ENCODE assay signal across 8 cellular contexts in genomic region chr3:194485876-194486539, GRCh38. TPM values are rescaled to one million over a fixed set of nuclear protein-coding genes. Genes with fewer than 3 reads are reported as not detected.
DNase-seq lines count a peak whose midpoint lies in the region; ATAC-seq and TF ChIP-seq lines count a peak whose summit lies in the region.

No MANE protein-coding gene starts in this region.

- ATAC-seq in HG02885 (IDR thresholded peaks at IDR 0.05; ENCODE audit: poor library complexity, unreplicated experiment) (peak; percentile 13), SK-N-SH treated with all-trans-retinoic acid at 6 μM for 48 hours (peak; percentile 46), left ventricle myocardium superior (peak; percentile 17), gastrocnemius medialis (peak; percentile 29 to 39), GM18873 (IDR thresholded peaks at IDR 0.05; ENCODE audit: low FRiP score, unreplicated experiment) (no peak)
- peak; percentile 33 for ATAC-seq in activated naive CD8-positive, alpha-beta T cell treated with anti-CD3 and anti-CD28 coated beads, Interleukin-2, amount 50 U/mL, for 24 hours

- H3K36me3 Mint-ChIP-seq in activated naive CD8-positive, alpha-beta T cell treated with anti-CD3 and anti-CD28 coated beads, Interleukin-2, amount 50 U/mL, for 24 hours (ENCODE audit: low read depth): peaks cover 28% of the 10 kb centered on the region

- intact Hi-C loops in left ventricle myocardium superior (cut with micrococcal nuclease) (no loop called here), gastrocnemius medialis (cut with DNase I; ENCODE audit: low total_unique reads) (loop anchor here (2.0 to 10.0 kb wide), 5 partner anchors 99 to 957 kb away; partner anchors contain the start of genes ACAP2, HES1 and LSG1)

- TF ChIP-seq POLR2A in gastrocnemius medialis (IDR thresholded peaks at IDR 0.05): peak in 1 of 2 donors; percentile 13

- DNase-seq in GM13976 (ENCODE audit: low spot score) (peak; percentile 45), left ventricle myocardium superior (peak; percentile 59), gastrocnemius medialis (peak in 1 of 2 donors; percentile 22), SKM-1 treated with dmso at 0.1 percent for 144 hours (lab: John Stamatoyannopoulos, UW; ENCODE audit: unreplicated experiment) (no peak)
- peak; percentile 63 for DNase-seq in activated naive CD8-positive, alpha-beta T cell treated with anti-CD3 and anti-CD28 coated beads, Interleukin-2, amount 50 U/mL, for 24 hours

- no peaks in the 10 kb centered on the region for H3K9me3 Mint-ChIP-seq in activated naive CD8-positive, alpha-beta T cell treated with anti-CD3 and anti-CD28 coated beads, Interleukin-2, amount 50 U/mL, for 24 hours

- no peaks in the 10 kb centered on the region for H3K27me3 ChIP-seq in gastrocnemius medialis

- TF ChIP-seq CTCF in GM13976 (IDR thresholded peaks at IDR 0.05; ENCODE audit: borderline replicate concordance, control extremely low read depth, extremely low read depth, insufficient read depth, missing control alignments) (no peak), gastrocnemius medialis (IDR thresholded peaks at IDR 0.05 in 4 of 5, conservative IDR thresholded peaks at IDR 0.05 in 1 of 5) (peak in 2 of 5 experiments; percentile 14 to 17)

- in situ Hi-C loops in GM13976 (cut with MboI; ENCODE audit: low sequenced_read_pairs, unreplicated experiment): no loop called here
- in situ Hi-C loops in gastrocnemius medialis (cut with MboI; ENCODE audit: low sequenced_read_pairs in 4 of 4): no loop called here

- peak overlapping the region; percentile 89 for H3K4me3 Mint-ChIP-seq in activated naive CD8-positive, alpha-beta T cell treated with anti-CD3 and anti-CD28 coated beads, Interleukin-2, amount 50 U/mL, for 24 hours

- peak overlapping the region; percentile 92 for H3K27ac Mint-ChIP-seq in activated naive CD8-positive, alpha-beta T cell treated with anti-CD3 and anti-CD28 coated beads, Interleukin-2, amount 50 U/mL, for 24 hours

- no peaks in the 10 kb centered on the region for H3K9me3 ChIP-seq in gastrocnemius medialis

- H3K4me1 Mint-ChIP-seq in activated naive CD8-positive, alpha-beta T cell treated with anti-CD3 and anti-CD28 coated beads, Interleukin-2, amount 50 U/mL, for 24 hours: peaks cover 77% of the 10 kb centered on the region

- peaks cover 16 to 21% of the 10 kb centered on the region in 2 donors for H3K4me1 ChIP-seq in gastrocnemius medialis

- H3K4me3 ChIP-seq in gastrocnemius medialis: peak overlapping the region; percentile 61 to 73 (median 64)

- peak overlapping the region; percentile 77 to 87 (median 85) for H3K27ac ChIP-seq in gastrocnemius medialis

- H3K36me3 ChIP-seq in gastrocnemius medialis: peaks cover 0 to under 1% of the 10 kb centered on the region in 2 donors

- no peaks in the 10 kb centered on the region for H3K27me3 Mint-ChIP-seq in activated naive CD8-positive, alpha-beta T cell treated with anti-CD3 and anti-CD28 coated beads, Interleukin-2, amount 50 U/mL, for 24 hours

TF ChIP-seq in SK-N-SH treated with all-trans-retinoic acid at 6 μM for 48 hours, 23 proteins besides CTCF, POLR2A, EP300 and RAD21:
- TF ChIP-seq CREB5 (CRISPR knock-in tag; IDR thresholded peaks at IDR 0.05; ENCODE audit: low read depth): peak; percentile 24; the same call in 1 of the 2 replicates
- TF ChIP-seq, protein P1, sequence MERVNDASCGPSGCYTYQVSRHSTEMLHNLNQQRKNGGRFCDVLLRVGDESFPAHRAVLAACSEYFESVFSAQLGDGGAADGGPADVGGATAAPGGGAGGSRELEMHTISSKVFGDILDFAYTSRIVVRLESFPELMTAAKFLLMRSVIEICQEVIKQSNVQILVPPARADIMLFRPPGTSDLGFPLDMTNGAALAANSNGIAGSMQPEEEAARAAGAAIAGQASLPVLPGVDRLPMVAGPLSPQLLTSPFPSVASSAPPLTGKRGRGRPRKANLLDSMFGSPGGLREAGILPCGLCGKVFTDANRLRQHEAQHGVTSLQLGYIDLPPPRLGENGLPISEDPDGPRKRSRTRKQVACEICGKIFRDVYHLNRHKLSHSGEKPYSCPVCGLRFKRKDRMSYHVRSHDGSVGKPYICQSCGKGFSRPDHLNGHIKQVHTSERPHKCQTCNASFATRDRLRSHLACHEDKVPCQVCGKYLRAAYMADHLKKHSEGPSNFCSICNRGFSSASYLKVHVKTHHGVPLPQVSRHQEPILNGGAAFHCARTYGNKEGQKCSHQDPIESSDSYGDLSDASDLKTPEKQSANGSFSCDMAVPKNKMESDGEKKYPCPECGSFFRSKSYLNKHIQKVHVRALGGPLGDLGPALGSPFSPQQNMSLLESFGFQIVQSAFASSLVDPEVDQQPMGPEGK (CRISPR knock-in tag; IDR thresholded peaks at IDR 0.05; ENCODE audit: borderline replicate concordance): no peak; the same call in 1 of the 2 replicates
- no peak for TF ChIP-seq PPARA (CRISPR knock-in tag; IDR thresholded peaks at IDR 0.05; ENCODE audit: borderline replicate concordance)

RNA-seq across cellular contexts. Expression of gene ATP13A3, which starts 0.8 kb away (rescaled TPM):
- total RNA-seq in left ventricle myocardium superior (41.4 TPM), gastrocnemius medialis (10 to 100 TPM; 31.8 to 90.2 (median 57.3) TPM)
